In genomic region chr7:2894118-2894940, GRCh38 we compare ENCODE assay signal across 9 cellular contexts. TPM values are rescaled to one million over a fixed set of nuclear protein-coding genes. Genes with fewer than 3 reads are reported as not detected.
DNase-seq lines count a peak whose midpoint lies in the region; ATAC-seq and TF ChIP-seq lines count a peak whose summit lies in the region.
"Had no signal": no experiment of that assay in that cellular context is flagged by ENCODE, and none has a peak within 500 bp of the region (broad histone marks: within the 10 kb centered on the region; RNA-seq: fewer than 3 reads in every experiment).

No MANE protein-coding gene starts in this region.

- H3K9ac ChIP-seq in KMS-11, result peak overlapping the region; percentile 70

- no peaks in the 10 kb centered on the region for H4K20me1 ChIP-seq in KMS-11 (ENCODE audit: insufficient read depth)

- peak overlapping the region; percentile 75 for H3K4me3 Mint-ChIP-seq in activated T-helper 2 cell treated with anti-CD3 and anti-CD28 coated beads, Interferon-gamma antibody, Interleukin-2, Interleukin-4, amounts not matched to agents 10 μg/mL and 5 μg/mL and 100 μg/mL, durations not matched to agents 14 hours and 24 hours and 36 hours (ENCODE audit: low read depth)

- H2AFZ ChIP-seq in KMS-11 (ENCODE audit: low read depth), result peak overlapping the region; percentile 91

- no peaks in the 10 kb centered on the region for H3K36me3 Mint-ChIP-seq in activated T-helper 2 cell treated with anti-CD3 and anti-CD28 coated beads, Interferon-gamma antibody, Interleukin-2, Interleukin-4, amounts not matched to agents 10 μg/mL and 5 μg/mL and 100 μg/mL, durations not matched to agents 14 hours and 24 hours and 36 hours (ENCODE audit: low read depth)

- no peaks in the 10 kb centered on the region for H3K36me3 ChIP-seq in KMS-11 (ENCODE audit: insufficient read depth)

- H3K4me3 ChIP-seq in KMS-11 (IDR thresholded peaks at IDR 0.05; ENCODE audit: insufficient read depth, low read depth, low read length), result no peak overlapping the region

- intact Hi-C loops in activated T-helper 2 cell treated with anti-CD3 and anti-CD28 coated beads, Interferon-gamma antibody, Interleukin-2, Interleukin-4, amounts not matched to agents 10 μg/mL and 5 μg/mL and 100 μg/mL, durations not matched to agents 14 hours and 24 hours and 36 hours (cut with micrococcal nuclease), result no loop called here

- peak overlapping the region; percentile 89 for H3K27ac Mint-ChIP-seq in activated T-helper 2 cell treated with anti-CD3 and anti-CD28 coated beads, Interferon-gamma antibody, Interleukin-2, Interleukin-4, amounts not matched to agents 10 μg/mL and 5 μg/mL and 100 μg/mL, durations not matched to agents 14 hours and 24 hours and 36 hours

- H3K79me2 ChIP-seq in KMS-11 (ENCODE audit: insufficient read depth, low read depth), result no peaks in the 10 kb centered on the region

- H3K27me3 Mint-ChIP-seq in activated T-helper 2 cell treated with anti-CD3 and anti-CD28 coated beads, Interferon-gamma antibody, Interleukin-2, Interleukin-4, amounts not matched to agents 10 μg/mL and 5 μg/mL and 100 μg/mL, durations not matched to agents 14 hours and 24 hours and 36 hours (ENCODE audit: low read depth), result peaks cover 1% of the 10 kb centered on the region

- peak overlapping the region; percentile 91 for H3K27ac ChIP-seq in KMS-11

- H3K9me3 Mint-ChIP-seq in activated T-helper 2 cell treated with anti-CD3 and anti-CD28 coated beads, Interferon-gamma antibody, Interleukin-2, Interleukin-4, amounts not matched to agents 10 μg/mL and 5 μg/mL and 100 μg/mL, durations not matched to agents 14 hours and 24 hours and 36 hours, result no peaks in the 10 kb centered on the region

- H3K4me1 ChIP-seq in KMS-11 (ENCODE audit: low read depth, poor library complexity, severe bottlenecking), result peaks cover 50% of the 10 kb centered on the region

- peaks cover 8% of the 10 kb centered on the region for H3K4me1 Mint-ChIP-seq in activated T-helper 2 cell treated with anti-CD3 and anti-CD28 coated beads, Interferon-gamma antibody, Interleukin-2, Interleukin-4, amounts not matched to agents 10 μg/mL and 5 μg/mL and 100 μg/mL, durations not matched to agents 14 hours and 24 hours and 36 hours (ENCODE audit: low read depth)

- H3K4me2 ChIP-seq in KMS-11, result peak overlapping the region; percentile 76

- no peak for TF ChIP-seq CTCF in KMS-11 (conservative IDR thresholded peaks at IDR 0.05; ENCODE audit: low read depth, low read length)

- peak; percentile 67 for ATAC-seq in GM21528 (IDR thresholded peaks at IDR 0.05; ENCODE audit: low FRiP score, unreplicated experiment)
- ATAC-seq: HCT116 had no signal

- no peaks in the 10 kb centered on the region for H3K27me3 ChIP-seq in KMS-11 (ENCODE audit: insufficient read depth, low read depth)

- peak; percentile 34 for DNase-seq in activated T-helper 2 cell treated with anti-CD3 and anti-CD28 coated beads, Interferon-gamma antibody, Interleukin-2, Interleukin-4, amounts not matched to agents 10 μg/mL and 5 μg/mL and 100 μg/mL, durations not matched to agents 14 hours and 24 hours and 36 hours (ENCODE audit: low spot score)
- peak; percentile 26 for DNase-seq in stimulated activated CD8-positive, alpha-beta memory T cell treated with anti-CD3 and anti-CD28 coated beads, Interleukin-15, amount 100 ng/mL, for 24 hours (ENCODE audit: low read depth)
- DNase-seq in NCI-H526 (lab: John Stamatoyannopoulos, UW) (no peak), NCI-H128 (lab: John Stamatoyannopoulos, UW; ENCODE audit: unreplicated experiment) (no peak)
- no peak for DNase-seq in effector CD8-positive, alpha-beta T cell (lab: John Stamatoyannopoulos, UW)

- TF ChIP-seq POLR2A in GM10847 (IDR thresholded peaks at IDR 0.05; ENCODE audit: extremely low read depth, insufficient read length), result peak; percentile 11

RNA-seq across cellular contexts. Expression of gene GNA12, which starts 50.2 kb away (rescaled TPM):
- 40.9 and 41.4 TPM in 2 replicates for total RNA-seq in activated T-helper 2 cell treated with anti-CD3 and anti-CD28 coated beads, Interferon-gamma antibody, Interleukin-2, Interleukin-4, amounts not matched to agents 10 μg/mL and 5 μg/mL and 100 μg/mL, durations not matched to agents 14 hours and 24 hours and 36 hours

Comparison
In these comparisons a context has a peak if more than half of its experiments do, and no peak if none do; other contexts are left out.
1. DNase-seq: peak in activated T-helper 2 cell treated with anti-CD3 and anti-CD28 coated beads, Interferon-gamma antibody, Interleukin-2, Interleukin-4, amounts not matched to agents 10 μg/mL and 5 μg/mL and 100 μg/mL, durations not matched to agents 14 hours and 24 hours and 36 hours (single experiment) and stimulated activated CD8-positive, alpha-beta memory T cell treated with anti-CD3 and anti-CD28 coated beads, Interleukin-15, amount 100 ng/mL, for 24 hours (single experiment); none in NCI-H526 (0 of 2), NCI-H128 (single experiment) and effector CD8-positive, alpha-beta T cell (single experiment).